ENCODE assay signal across 23 cellular contexts in genomic region chr13:52615134-52615801, GRCh38. TPM values are rescaled to one million over a fixed set of nuclear protein-coding genes. Genes with fewer than 3 reads are reported as not detected.
DNase-seq lines count a peak whose midpoint lies in the region; ATAC-seq, FAIRE-seq and TF ChIP-seq lines count a peak whose summit lies in the region.
"Had no signal": no experiment of that assay in that cellular context is flagged by ENCODE, and none has a peak within 500 bp of the region (broad histone marks: within the 10 kb centered on the region; RNA-seq: fewer than 3 reads in every experiment).

No MANE protein-coding gene starts in this region.

- no peaks in the 10 kb centered on the region for H4K20me1 ChIP-seq in HepG2 (ENCODE audit: insufficient read depth, low read length)

- H3K9me3 Mint-ChIP-seq in T-cell (no peaks in the 10 kb centered on the region), glutamatergic neuron (ENCODE audit: unreplicated experiment) (no peaks in the 10 kb centered on the region), type B pancreatic cell (no peaks in the 10 kb centered on the region)
- H3K9me3 Mint-ChIP-seq: activated naive CD4-positive, alpha-beta T cell treated with anti-CD3 and anti-CD28 coated beads, Interleukin-2, amount 10 ng/mL, durations not matched to agents 7 days and 5 days; CD8-positive, alpha-beta T cell had no signal

- TF ChIP-seq POLR2A in HepG2 (IDR thresholded peaks at IDR 0.05; ENCODE audit: insufficient read depth in 1 of 2, low read depth in 2 of 2, low read length in 2 of 2) = no peak
- no peak for TF ChIP-seq POLR2A in right lobe of liver (IDR thresholded peaks at IDR 0.05)

- DNase-seq in HepG2 (ENCODE audit: low spot score) = no peak
- DNase-seq in right lobe of liver = no peak
- no peak for DNase-seq in T-cell
- DNase-seq in glutamatergic neuron = no peak
- no peak for DNase-seq in type B pancreatic cell (ENCODE audit: extremely low spot score, unreplicated experiment)
- DNase-seq in NOMO-1 treated with DMSO at 0.1 percent for 48 hours (lab: John Stamatoyannopoulos, UW; ENCODE audit: unreplicated experiment) = no peak
- DNase-seq: aorta; CD8-positive, alpha-beta T cell; endodermal cell; esophagus squamous epithelium; hippocampal formation; left ventricle myocardium superior; NCI-H1694; NCI-H524 treated with DMSO at 0.1 percent for 48 hours; NK-92 treated with Interleukin-12 subunit alpha and Interleukin-12 subunit beta, amount 100 ng/mL, for 24 hours; Peyer's patch; upper lobe of left lung had no signal

- H2AFZ ChIP-seq in HepG2 (ENCODE audit: low read length) = no peak overlapping the region

- H3K27ac Mint-ChIP-seq in T-cell = peak overlapping the region in 1 of 2 donors; percentile 58
- no peak overlapping the region for H3K27ac Mint-ChIP-seq in glutamatergic neuron (ENCODE audit: unreplicated experiment)
- H3K27ac Mint-ChIP-seq in type B pancreatic cell = no peak overlapping the region
- H3K27ac Mint-ChIP-seq: endodermal cell had no signal

- H3K27me3 ChIP-seq in HepG2 (ENCODE audit: control insufficient read depth in 1 of 2, insufficient read depth in 2 of 2, low read length in 2 of 2) (no peaks in the 10 kb centered on the region; a peak in 1 of 5 replicates), right lobe of liver (no peaks in the 10 kb centered on the region)
- H3K27me3 ChIP-seq: esophagus squamous epithelium, Peyer's patch, upper lobe of left lung had no signal

- H3K4me1 Mint-ChIP-seq in T-cell (peaks cover 18 to 34% (median 26%) of the 10 kb centered on the region in 3 donors), glutamatergic neuron (ENCODE audit: low read depth, unreplicated experiment) (peaks cover 8% of the 10 kb centered on the region), type B pancreatic cell (ENCODE audit: unreplicated experiment) (peaks cover 17% of the 10 kb centered on the region)

- no peak for TF ChIP-seq RAD21 in HepG2 (CRISPR knock-in tag; IDR thresholded peaks at IDR 0.05)

- TF ChIP-seq CTCF in HepG2 (CRISPR knock-in tag; IDR thresholded peaks at IDR 0.05) (no peak), right lobe of liver (IDR thresholded peaks at IDR 0.05) (no peak), glutamatergic neuron (IDR thresholded peaks at IDR 0.05; ENCODE audit: partially characterized antibody, unreplicated experiment) (no peak), type B pancreatic cell (conservative IDR thresholded peaks at IDR 0.05) (no peak)

- H3K4me1 ChIP-seq in HepG2 (ENCODE audit: insufficient read depth, low read length) = peaks cover 12% of the 10 kb centered on the region
- no peaks in the 10 kb centered on the region for H3K4me1 ChIP-seq in right lobe of liver

- TF ChIP-seq EP300 in HepG2 (IDR thresholded peaks at IDR 0.05; ENCODE audit: low read depth in 2 of 2, low read length in 2 of 2) (no peak), HepG2 (CRISPR knock-in tag; IDR thresholded peaks at IDR 0.05; ENCODE audit: borderline replicate concordance) (no peak)

- H3K36me3 ChIP-seq in HepG2 (replicated peaks in 1 of 2; ENCODE audit: control insufficient read depth in 1 of 2, insufficient read depth in 2 of 2, low read length in 2 of 2) = no peaks in the 10 kb centered on the region
- H3K36me3 ChIP-seq in right lobe of liver = no peaks in the 10 kb centered on the region
- H3K36me3 ChIP-seq: neutrophil, Peyer's patch, upper lobe of left lung had no signal

- no peaks in the 10 kb centered on the region for H3K36me3 Mint-ChIP-seq in T-cell
- no peaks in the 10 kb centered on the region for H3K36me3 Mint-ChIP-seq in glutamatergic neuron (ENCODE audit: unreplicated experiment)
- no peaks in the 10 kb centered on the region for H3K36me3 Mint-ChIP-seq in type B pancreatic cell
- H3K36me3 Mint-ChIP-seq: activated naive CD4-positive, alpha-beta T cell treated with anti-CD3 and anti-CD28 coated beads, Interleukin-2, amount 10 ng/mL, durations not matched to agents 7 days and 5 days had no signal

- H3K9me3 ChIP-seq in HepG2 (ENCODE audit: low read length) (no peaks in the 10 kb centered on the region), right lobe of liver (no peaks in the 10 kb centered on the region)
- H3K9me3 ChIP-seq: esophagus squamous epithelium, neutrophil, Peyer's patch, upper lobe of left lung had no signal

- no peak for FAIRE-seq in HepG2 (lab: Jason Lieb, UNC)
- FAIRE-seq: frontal cortex had no signal

- H3K4me3 ChIP-seq in HepG2 (replicated peaks in 1 of 3; ENCODE audit: insufficient read depth in 1 of 3, low read depth in 2 of 3, low read length in 3 of 3) = no peak overlapping the region
- no peak overlapping the region for H3K4me3 ChIP-seq in right lobe of liver
- H3K4me3 ChIP-seq: esophagus squamous epithelium, Peyer's patch, upper lobe of left lung had no signal

- H3K27ac ChIP-seq in HepG2 (ENCODE audit: extremely low read length, insufficient read depth, low read length) = no peak overlapping the region
- no peak overlapping the region for H3K27ac ChIP-seq in right lobe of liver
- H3K27ac ChIP-seq: esophagus squamous epithelium, KMS-11, neutrophil, Peyer's patch, upper lobe of left lung had no signal

- H3K9ac ChIP-seq in HepG2 (ENCODE audit: insufficient read depth, low read depth, low read length) = no peak overlapping the region
- H3K9ac ChIP-seq: KMS-11 had no signal

- intact Hi-C loops in HepG2 (cut with micrococcal nuclease; ENCODE audit: unreplicated experiment) = no loop called here
- intact Hi-C loops in right lobe of liver (cut with DNase I) = no loop called here

- H3K4me3 Mint-ChIP-seq in T-cell = peak overlapping the region in 2 of 3 donors; percentile 40 to 62
- peak overlapping the region; percentile 61 for H3K4me3 Mint-ChIP-seq in glutamatergic neuron (ENCODE audit: unreplicated experiment)
- H3K4me3 Mint-ChIP-seq in type B pancreatic cell = peak overlapping the region; percentile 42
- H3K4me3 Mint-ChIP-seq: endodermal cell had no signal

- H3K27me3 Mint-ChIP-seq in T-cell (peaks cover 0 to 7% of the 10 kb centered on the region in 2 donors), glutamatergic neuron (ENCODE audit: unreplicated experiment) (peaks cover 10% of the 10 kb centered on the region), type B pancreatic cell (no peaks in the 10 kb centered on the region)

- POLR2A ChIA-PET in HepG2 (lab: Yijun Ruan, JAX) = interaction anchor here (2.5 to 2.8 kb wide), 2 partner anchors 14 to 37 kb away, joined by 19 to 94 read pairs; partner anchors contain the start of gene SUGT1
- POLR2A ChIA-PET in T-cell (lab: Charles Lee) = no interaction called here

- no TSS peak for BruUV-seq in HepG2 (replicated peaks; lab: Mats Ljungman, UMichigan)

- no peak overlapping the region for H3K4me2 ChIP-seq in HepG2 (ENCODE audit: low read depth, low read length)
- H3K4me2 ChIP-seq: KMS-11 had no signal

- whole genome bisulfite sequencing in HepG2 (ENCODE audit: low lambda C conversion rate) = 76% methylated on average over 4 of the region's 4 CpGs
- 87% methylated on average over 4 of the region's 4 CpGs for WGBS in right lobe of liver (ENCODE audit: insufficient coverage, low coverage, low lambda C conversion rate, missing lambda C conversion rate)

- H3K79me2 ChIP-seq in HepG2 (ENCODE audit: insufficient read depth, low read length) = peaks cover 18% of the 10 kb centered on the region

- in situ Hi-C loops in HepG2 (cut with HindIII; ENCODE audit: extremely low pct_ligation_motif_present, low pct_unique_long_range_greater_than_20kb) = loop anchor here (10.0 to 25.0 kb wide), 2 partner anchors 190 to 522 kb away; no protein-coding TSS in a partner anchor

- ATAC-seq in HepG2 (no peak), right lobe of liver (no peak), T-cell (replicated peaks in 1 of 4) (no peak), HG03045 (IDR thresholded peaks at IDR 0.05; ENCODE audit: unreplicated experiment) (no peak), HG03097 (IDR thresholded peaks at IDR 0.05; ENCODE audit: low FRiP score, unreplicated experiment) (no peak)
- ATAC-seq: CD8-positive, alpha-beta T cell; left ventricle myocardium superior had no signal

- CTCF ChIA-PET in HepG2 (lab: Yijun Ruan, JAX; ENCODE audit: low intra/inter-chr PET ratio, low total read pairs) (no interaction called here), T-cell (lab: Charles Lee) (interaction anchor here in 1 of 2 donors (2.9 kb wide), 1 partner anchor 38 kb away, joined by 40 read pairs; the partner anchor contains the start of gene SUGT1)

RNA-seq across cellular contexts. Expression of gene HNRNPA1L2, which starts 27.0 kb away (rescaled TPM):
- total RNA-seq in HepG2 (2016; rRNA removed; fragmentation: Illumina TruSeq; extraction: Trizol) = 7.1 and 7.7 TPM in 2 replicates
- 1.3 and 1.4 TPM in 2 replicates for total RNA-seq in HepG2 (2016; cell fraction: cytosol; rRNA removed; fragmentation: Illumina TruSeq; extraction: Trizol; ENCODE audit: low read depth)
- total RNA-seq in HepG2 (2016; cell fraction: insoluble cytoplasmic fraction; rRNA removed; fragmentation: Illumina TruSeq; extraction: Trizol) = 7.2 and 7.8 TPM in 2 replicates
- total RNA-seq in HepG2 (2016; cell fraction: membrane; rRNA removed; fragmentation: Illumina TruSeq; extraction: Trizol) = 4.5 TPM in 2 replicates
- 6.4 and 6.6 TPM in 2 replicates for total RNA-seq in HepG2 (2016; cell fraction: nucleus; rRNA removed; fragmentation: Illumina TruSeq; extraction: Trizol)
- 3.1 and 3.6 TPM in 2 replicates for polyA plus RNA-seq in HepG2 (2011; rRNA removed)
- polyA plus RNA-seq in HepG2 (2011; cell fraction: cytosol; rRNA removed) = 2.0 and 3.9 TPM in 2 replicates
- polyA plus RNA-seq in HepG2 (2011; cell fraction: nucleus; rRNA removed) = 3.2 and 5.4 TPM in 2 replicates
- polyA plus RNA-seq in HepG2 (2012) = 10.3 and 11.8 TPM in 2 replicates
- 1.7 and 2.8 TPM in 2 replicates for polyA plus RNA-seq in HepG2 (2016; cell fraction: cytosol; fragmentation: Illumina TruSeq; extraction: Trizol; ENCODE audit: low read depth)
- polyA plus RNA-seq in HepG2 (2016; cell fraction: insoluble cytoplasmic fraction; fragmentation: Illumina TruSeq; extraction: Trizol; ENCODE audit: low read depth) = 13.5 and 15.9 TPM in 2 replicates
- 5.0 and 6.1 TPM in 2 replicates for polyA plus RNA-seq in HepG2 (2016; cell fraction: membrane; fragmentation: Illumina TruSeq; extraction: Trizol; ENCODE audit: low read depth)
- polyA plus RNA-seq in HepG2 (2016; cell fraction: nucleus; fragmentation: Illumina TruSeq; extraction: Trizol; ENCODE audit: insufficient read depth, low read depth) = 17.9 and 18.5 TPM in 2 replicates
- polyA minus RNA-seq in HepG2 (2011; rRNA and poly(A)+ RNA removed; ENCODE audit: low replicate concordance) = 0.30 and 1.6 TPM in 2 replicates
- 0.69 TPM in 1 of 2 replicates, not detected in the other for polyA minus RNA-seq in HepG2 (2011; cell fraction: cytosol; rRNA and poly(A)+ RNA removed)
- polyA minus RNA-seq in HepG2 (2011; cell fraction: nucleus; rRNA and poly(A)+ RNA removed) = 8.0 and 11.7 TPM in 2 replicates
- total RNA-seq in right lobe of liver = 1 to 10 TPM in 5 of 6 experiments, under 1 TPM in 1; 0.31 to 1.9 (median 1.2) TPM
- 10 to 100 TPM; 14.0 to 17.1 (median 15.9) TPM for total RNA-seq in T-cell
- 15.2 TPM for total RNA-seq in glutamatergic neuron (ENCODE audit: unreplicated experiment)
- total RNA-seq in type B pancreatic cell (ENCODE audit: low replicate concordance) = 4.9 and 11.6 TPM in 2 replicates

RNA-seq across cellular contexts. Expression of gene SUGT1, which starts 37.4 kb away (rescaled TPM):
- 71.2 and 113 TPM in 2 replicates for total RNA-seq in HepG2 (2016; rRNA removed; fragmentation: Illumina TruSeq; extraction: Trizol)
- 29.1 and 29.3 TPM in 2 replicates for total RNA-seq in HepG2 (2016; cell fraction: cytosol; rRNA removed; fragmentation: Illumina TruSeq; extraction: Trizol; ENCODE audit: low read depth)
- 71.6 and 119 TPM in 2 replicates for total RNA-seq in HepG2 (2016; cell fraction: insoluble cytoplasmic fraction; rRNA removed; fragmentation: Illumina TruSeq; extraction: Trizol)
- total RNA-seq in HepG2 (2016; cell fraction: membrane; rRNA removed; fragmentation: Illumina TruSeq; extraction: Trizol) = 37.8 and 38.6 TPM in 2 replicates
- 38.3 and 46.1 TPM in 2 replicates for total RNA-seq in HepG2 (2016; cell fraction: nucleus; rRNA removed; fragmentation: Illumina TruSeq; extraction: Trizol)
- 17.4 and 23.1 TPM in 2 replicates for polyA plus RNA-seq in HepG2 (2011; rRNA removed)
- 14.0 and 15.7 TPM in 2 replicates for polyA plus RNA-seq in HepG2 (2011; cell fraction: cytosol; rRNA removed)
- 8.9 and 11.4 TPM in 2 replicates for polyA plus RNA-seq in HepG2 (2011; cell fraction: nucleus; rRNA removed)
- 38.9 and 47.7 TPM in 2 replicates for polyA plus RNA-seq in HepG2 (2012)
- 34.3 and 35.9 TPM in 2 replicates for polyA plus RNA-seq in HepG2 (2016; cell fraction: cytosol; fragmentation: Illumina TruSeq; extraction: Trizol; ENCODE audit: low read depth)
- polyA plus RNA-seq in HepG2 (2016; cell fraction: insoluble cytoplasmic fraction; fragmentation: Illumina TruSeq; extraction: Trizol; ENCODE audit: low read depth) = 114 and 117 TPM in 2 replicates
- polyA plus RNA-seq in HepG2 (2016; cell fraction: membrane; fragmentation: Illumina TruSeq; extraction: Trizol; ENCODE audit: low read depth) = 33.9 and 34.2 TPM in 2 replicates
- 45.9 and 47.6 TPM in 2 replicates for polyA plus RNA-seq in HepG2 (2016; cell fraction: nucleus; fragmentation: Illumina TruSeq; extraction: Trizol; ENCODE audit: insufficient read depth, low read depth)
- polyA minus RNA-seq in HepG2 (2011; rRNA and poly(A)+ RNA removed; ENCODE audit: low replicate concordance) = 15.3 and 25.1 TPM in 2 replicates
- 11.3 and 12.1 TPM in 2 replicates for polyA minus RNA-seq in HepG2 (2011; cell fraction: cytosol; rRNA and poly(A)+ RNA removed)
- polyA minus RNA-seq in HepG2 (2011; cell fraction: nucleus; rRNA and poly(A)+ RNA removed) = 40.0 and 48.8 TPM in 2 replicates
- 10 to 100 TPM; 15.4 to 29.3 (median 23.9) TPM for total RNA-seq in right lobe of liver
- total RNA-seq in T-cell = 10 to 100 TPM; 28.2 to 33.1 (median 28.6) TPM
- 57.9 TPM for total RNA-seq in glutamatergic neuron (ENCODE audit: unreplicated experiment)
- total RNA-seq in type B pancreatic cell (ENCODE audit: low replicate concordance) = 45.9 and 56.8 TPM in 2 replicates
